ENCODE assay signal across 13 cellular contexts in genomic region chr2:230496891-230497290, GRCh38.
DNase-seq lines count a peak whose midpoint lies in the region; ATAC-seq and TF ChIP-seq lines count a peak whose summit lies in the region.
"Had no signal": no experiment of that assay in that cellular context is flagged by ENCODE, and none has a peak within 500 bp of the region (broad histone marks: within the 10 kb centered on the region; RNA-seq: fewer than 3 reads in every experiment).

No MANE protein-coding gene starts in this region.

- peaks cover 0 to 2% (median 0%) of the 10 kb centered on the region in 8 donors for H3K9me3 Mint-ChIP-seq in CD4-positive, alpha-beta memory T cell
- no peaks in the 10 kb centered on the region for H3K9me3 Mint-ChIP-seq in activated T-helper 17 cell treated with anti-CD3 and anti-CD28 coated beads, Interleukin-2, amount 50 U/mL, for 72 hours
- H3K9me3 Mint-ChIP-seq: dendritic cell treated with granulocyte-macrophage colony-stimulating factor and Interleukin-4, amounts not matched to agents 40 ng/mL and 50 ng/mL, for 4 days had no signal

- H4K20me1 ChIP-seq in GM23248 (ENCODE audit: insufficient read depth): no peaks in the 10 kb centered on the region

- POLR2A ChIA-PET in CD4-positive, alpha-beta memory T cell (lab: Charles Lee; ENCODE audit: partially characterized antibody): no interaction called here
- POLR2A ChIA-PET in HEK293T (lab: Yijun Ruan, JAX): no interaction called here

- H3K36me3 Mint-ChIP-seq in CD4-positive, alpha-beta memory T cell: peaks cover 75 to 86% of the 10 kb centered on the region in 2 donors
- peaks cover 97% of the 10 kb centered on the region for H3K36me3 Mint-ChIP-seq in activated T-helper 17 cell treated with anti-CD3 and anti-CD28 coated beads, Interleukin-2, amount 50 U/mL, for 72 hours (ENCODE audit: low read depth)

- H3F3A ChIP-seq in GM23248 (ENCODE audit: insufficient read depth): no peaks in the 10 kb centered on the region

- no peaks in the 10 kb centered on the region for H3K27me3 ChIP-seq in CD4-positive, alpha-beta memory T cell (ENCODE audit: insufficient read depth, low read length)
- H3K27me3 ChIP-seq in gastrocnemius medialis: no peaks in the 10 kb centered on the region
- H3K27me3 ChIP-seq in GM23248 (replicated peaks; ENCODE audit: insufficient read depth): no peaks in the 10 kb centered on the region

- CTCF ChIA-PET in CD4-positive, alpha-beta memory T cell (lab: Charles Lee; ENCODE audit: partially characterized antibody): interaction anchor here (0.7 kb wide), 1 partner anchor 105 kb away, joined by 3 read pairs; no protein-coding TSS in a partner anchor
- CTCF ChIA-PET in HEK293T (lab: Yijun Ruan, JAX): no interaction called here

- H3K79me2 ChIP-seq in GM23248 (ENCODE audit: insufficient read depth): no peaks in the 10 kb centered on the region

- WGBS in GM23248 (ENCODE audit: low coverage in 1 of 2, low lambda C conversion rate in 2 of 2, missing lambda C conversion rate in 2 of 2), 2 experiments: 96 to 99% methylated on average over 3 of the region's 3 CpGs

- peak overlapping the region; percentile 13 to 86 (median 28) for H3K27ac Mint-ChIP-seq in CD4-positive, alpha-beta memory T cell
- peak overlapping the region; percentile 5 for H3K27ac Mint-ChIP-seq in activated T-helper 17 cell treated with anti-CD3 and anti-CD28 coated beads, Interleukin-2, amount 50 U/mL, for 72 hours
- H3K27ac Mint-ChIP-seq: dendritic cell treated with granulocyte-macrophage colony-stimulating factor and Interleukin-4, amounts not matched to agents 40 ng/mL and 50 ng/mL, for 4 days had no signal

- H3K9me3 ChIP-seq in CD4-positive, alpha-beta memory T cell (ENCODE audit: control insufficient read depth in 1 of 2, low read length in 2 of 2): no peaks in the 10 kb centered on the region
- no peaks in the 10 kb centered on the region for H3K9me3 ChIP-seq in gastrocnemius medialis
- H3K9me3 ChIP-seq in GM23248 (ENCODE audit: low read depth): no peaks in the 10 kb centered on the region

- no peak for TF ChIP-seq POLR2A in gastrocnemius medialis (IDR thresholded peaks at IDR 0.05)

- peaks cover 18 to 41% (median 21%) of the 10 kb centered on the region in 4 donors for H3K4me1 Mint-ChIP-seq in CD4-positive, alpha-beta memory T cell
- H3K4me1 Mint-ChIP-seq in activated T-helper 17 cell treated with anti-CD3 and anti-CD28 coated beads, Interleukin-2, amount 50 U/mL, for 72 hours: peaks cover 14% of the 10 kb centered on the region

- H3K9ac ChIP-seq in GM23248: no peak overlapping the region

- in situ Hi-C loops in gastrocnemius medialis (cut with MboI; ENCODE audit: low sequenced_read_pairs in 4 of 4): no loop called here
- in situ Hi-C loops in GM23248 (cut with MboI): no loop called here

- no peak overlapping the region for H3K4me2 ChIP-seq in GM23248 (ENCODE audit: unreplicated experiment)

- no peaks in the 10 kb centered on the region for H3K9me2 ChIP-seq in GM23248 (ENCODE audit: insufficient read depth)

- intact Hi-C loops in CD4-positive, alpha-beta memory T cell (cut with micrococcal nuclease): no loop called here
- intact Hi-C loops in gastrocnemius medialis (cut with DNase I; ENCODE audit: low total_unique reads): no loop called here

- DNase-seq in CD4-positive, alpha-beta memory T cell: no peak
- DNase-seq in gastrocnemius medialis: no peak
- no peak for DNase-seq in HEK293T (ENCODE audit: extremely low spot score)
- no peak for DNase-seq in GM23248
- DNase-seq: activated naive CD4-positive, alpha-beta T cell; islet precursor cell; NCI-H2171 treated with DMSO at 0.1 percent for 48 hours had no signal

- H2AFZ ChIP-seq in GM23248: no peak overlapping the region

- H3K4me3 ChIP-seq in CD4-positive, alpha-beta memory T cell (ENCODE audit: low read length in 2 of 2): no peak overlapping the region
- H3K4me3 ChIP-seq in gastrocnemius medialis: no peak overlapping the region
- H3K4me3 ChIP-seq in GM23248: no peak overlapping the region
- H3K4me3 ChIP-seq: K562 had no signal

- ATAC-seq in GM18520 (IDR thresholded peaks at IDR 0.05; ENCODE audit: unreplicated experiment): peak; percentile 40
- peak; percentile 68 for ATAC-seq in HG03108 (IDR thresholded peaks at IDR 0.05; ENCODE audit: unreplicated experiment)
- no peak for ATAC-seq in activated T-helper 17 cell treated with anti-CD3 and anti-CD28 coated beads, Interleukin-2, amount 50 U/mL, for 72 hours (replicated peaks)
- no peak for ATAC-seq in gastrocnemius medialis
- ATAC-seq in HG02938 (IDR thresholded peaks at IDR 0.05; ENCODE audit: unreplicated experiment): no peak
- ATAC-seq: K562 had no signal

- TF ChIP-seq CTCF in gastrocnemius medialis (IDR thresholded peaks at IDR 0.05 in 4 of 5, conservative IDR thresholded peaks at IDR 0.05 in 1 of 5): no peak

- no peak overlapping the region for H3K27ac ChIP-seq in CD4-positive, alpha-beta memory T cell (ENCODE audit: low read depth, low read length)
- no peak overlapping the region for H3K27ac ChIP-seq in gastrocnemius medialis
- no peak overlapping the region for H3K27ac ChIP-seq in GM23248

- H3K4me3 Mint-ChIP-seq in CD4-positive, alpha-beta memory T cell: peak overlapping the region in 5 of 8 donors; percentile 21 to 69 (median 44)
- no peak overlapping the region for H3K4me3 Mint-ChIP-seq in activated T-helper 17 cell treated with anti-CD3 and anti-CD28 coated beads, Interleukin-2, amount 50 U/mL, for 72 hours
- H3K4me3 Mint-ChIP-seq: dendritic cell treated with granulocyte-macrophage colony-stimulating factor and Interleukin-4, amounts not matched to agents 40 ng/mL and 50 ng/mL, for 4 days had no signal

- peaks cover 13% of the 10 kb centered on the region for H3K4me1 ChIP-seq in CD4-positive, alpha-beta memory T cell (ENCODE audit: insufficient read depth, low read length)
- H3K4me1 ChIP-seq in gastrocnemius medialis (no peaks in the 10 kb centered on the region), GM23248 (ENCODE audit: insufficient read depth) (no peaks in the 10 kb centered on the region)

- no peaks in the 10 kb centered on the region for H3K27me3 Mint-ChIP-seq in CD4-positive, alpha-beta memory T cell
- no peaks in the 10 kb centered on the region for H3K27me3 Mint-ChIP-seq in activated T-helper 17 cell treated with anti-CD3 and anti-CD28 coated beads, Interleukin-2, amount 50 U/mL, for 72 hours
- H3K27me3 Mint-ChIP-seq: dendritic cell treated with granulocyte-macrophage colony-stimulating factor and Interleukin-4, amounts not matched to agents 40 ng/mL and 50 ng/mL, for 4 days had no signal

- H3K36me3 ChIP-seq in CD4-positive, alpha-beta memory T cell (ENCODE audit: insufficient read depth, low read length): peaks cover 31% of the 10 kb centered on the region
- H3K36me3 ChIP-seq in gastrocnemius medialis (peaks cover 0 to 12% of the 10 kb centered on the region in 2 donors), GM23248 (ENCODE audit: low read depth) (peaks cover 28% of the 10 kb centered on the region)

TF ChIP-seq in HEK293T, 16 proteins besides CTCF, POLR2A, EP300 and RAD21:
- TF ChIP-seq HDGF (IDR thresholded peaks at IDR 0.05; ENCODE audit: borderline replicate concordance) (no peak), L3MBTL2 (conservative IDR thresholded peaks at IDR 0.05) (no peak), SP1 (IDR thresholded peaks at IDR 0.05) (no peak), SUZ12 (IDR thresholded peaks at IDR 0.05) (no peak), LEF1 (IDR thresholded peaks at IDR 0.05; ENCODE audit: borderline replicate concordance) (no peak), FOXA1 (IDR thresholded peaks at IDR 0.05) (no peak), ZNF384 (IDR thresholded peaks at IDR 0.05) (no peak), BHLHE40 (IDR thresholded peaks at IDR 0.05; ENCODE audit: borderline replicate concordance) (no peak), CTBP1 (IDR thresholded peaks at IDR 0.05; ENCODE audit: borderline replicate concordance) (no peak), NFRKB (IDR thresholded peaks at IDR 0.05) (no peak), PKNOX1 (IDR thresholded peaks at IDR 0.05) (no peak), FOXK2 (IDR thresholded peaks at IDR 0.05) (no peak), ARNT (IDR thresholded peaks at IDR 0.05) (no peak), TARDBP (IDR thresholded peaks at IDR 0.05) (no peak), ELF4 (IDR thresholded peaks at IDR 0.05) (no peak), FOXM1 (IDR thresholded peaks at IDR 0.05; ENCODE audit: borderline replicate concordance) (no peak)

Comparison
In these comparisons a context has a peak if more than half of its experiments do, and no peak if none do; other contexts are left out.
1. ATAC-seq: peak in GM18520 (single experiment) and HG03108 (single experiment); none in activated T-helper 17 cell treated with anti-CD3 and anti-CD28 coated beads, Interleukin-2, amount 50 U/mL, for 72 hours (single experiment), gastrocnemius medialis (0 of 2) and HG02938 (single experiment).